Comparison of ENCODE assay signal across 9 cellular contexts in genomic region chr11:1879941-1880720, GRCh38. TPM values are rescaled to one million over a fixed set of nuclear protein-coding genes. Genes with fewer than 3 reads are reported as not detected.
DNase-seq lines count a peak whose midpoint lies in the region; ATAC-seq and TF ChIP-seq lines count a peak whose summit lies in the region.
"Had no signal": no experiment of that assay in that cellular context is flagged by ENCODE, and none has a peak within 500 bp of the region (broad histone marks: within the 10 kb centered on the region; RNA-seq: fewer than 3 reads in every experiment).

No MANE protein-coding gene starts in this region.

- H3K4me1 ChIP-seq in neural progenitor cell = peaks cover 6% of the 10 kb centered on the region

- H3K4me3 Mint-ChIP-seq in neural progenitor cell = no peak overlapping the region

- no peaks in the 10 kb centered on the region for H3K36me3 Mint-ChIP-seq in neural progenitor cell

- H3K27me3 ChIP-seq in neural progenitor cell = no peaks in the 10 kb centered on the region
- H3K27me3 ChIP-seq in brain microvascular endothelial cell (replicated peaks) = no peaks in the 10 kb centered on the region

- ATAC-seq in GM21367 (IDR thresholded peaks at IDR 0.05; ENCODE audit: unreplicated experiment) = no peak

- peak; percentile 38 for DNase-seq in Daoy (ENCODE audit: low read depth)
- DNase-seq in dermis blood vessel endothelial cell = peak; percentile 39
- no peak for DNase-seq in neural progenitor cell (ENCODE audit: low spot score)
- DNase-seq in brain microvascular endothelial cell = no peak
- no peak for DNase-seq in amygdala (lab: John Stamatoyannopoulos, UW)
- DNase-seq: NCI-H748 treated with DMSO at 0.1 percent for 48 hours had no signal

- no peaks in the 10 kb centered on the region for H4K20me1 ChIP-seq in neural progenitor cell (ENCODE audit: low read depth)

- in situ Hi-C loops in brain microvascular endothelial cell (cut with HindIII; ENCODE audit: low pct_ligation_motif_present, low sequenced_read_pairs) = no loop called here

- H3F3A ChIP-seq in neural progenitor cell (ENCODE audit: low read depth) = no peaks in the 10 kb centered on the region

- H3K9me3 ChIP-seq in neural progenitor cell (ENCODE audit: low read depth) = no peaks in the 10 kb centered on the region

- no peak overlapping the region for H3K4me3 ChIP-seq in neural progenitor cell
- H3K4me3 ChIP-seq in brain microvascular endothelial cell (ENCODE audit: low read depth, low read length) = no peak overlapping the region

- no peaks in the 10 kb centered on the region for H3K36me3 ChIP-seq in neural progenitor cell
- no peaks in the 10 kb centered on the region for H3K36me3 ChIP-seq in brain microvascular endothelial cell (replicated peaks)

- H3K4me2 ChIP-seq in neural progenitor cell = no peak overlapping the region

- H3K79me2 ChIP-seq in neural progenitor cell (ENCODE audit: low read depth) = no peaks in the 10 kb centered on the region

- peaks cover 11% of the 10 kb centered on the region for H3K4me1 Mint-ChIP-seq in neural progenitor cell

- TF ChIP-seq CTCF in neural progenitor cell (IDR thresholded peaks at IDR 0.05) = no peak
- TF ChIP-seq CTCF in brain microvascular endothelial cell (IDR thresholded peaks at IDR 0.05; ENCODE audit: low read depth, low read length, missing control alignments) = no peak

- peak overlapping the region; percentile 60 for H3K27ac Mint-ChIP-seq in neural progenitor cell

- H3K9me3 Mint-ChIP-seq in neural progenitor cell = no peaks in the 10 kb centered on the region

- no peak overlapping the region for H3K9ac ChIP-seq in neural progenitor cell

- peaks cover 4% of the 10 kb centered on the region for H3K27me3 Mint-ChIP-seq in neural progenitor cell (ENCODE audit: insufficient read depth, low read depth)

- no peak overlapping the region for H2AFZ ChIP-seq in neural progenitor cell (replicated peaks)

- no peak overlapping the region for H3K27ac ChIP-seq in neural progenitor cell
- no peak overlapping the region for H3K27ac ChIP-seq in brain microvascular endothelial cell
- H3K27ac ChIP-seq: HL-60 had no signal

RNA-seq across cellular contexts. Expression of gene PRR33, which starts 11.6 kb away (rescaled TPM):
- total RNA-seq in Daoy (2014; rRNA removed; shearing (Covaris generic)) = not detected in 2 replicates
- total RNA-seq in dermis blood vessel endothelial cell = not detected in 2 replicates
- total RNA-seq in neural progenitor cell (ENCODE audit: low replicate concordance) = not detected in 2 replicates
- total RNA-seq: fibroblast of villous mesenchyme had no signal

RNA-seq across cellular contexts. Expression of gene LSP1, which starts 27.2 kb away (rescaled TPM):
- 3.8 and 6.5 TPM in 2 replicates for total RNA-seq in Daoy (2014; rRNA removed; shearing (Covaris generic))
- total RNA-seq in dermis blood vessel endothelial cell = 0.42 TPM in 1 of 2 replicates, not detected in the other
- not detected in 2 replicates for total RNA-seq in neural progenitor cell (ENCODE audit: low replicate concordance)
- total RNA-seq: fibroblast of villous mesenchyme had no signal

RNA-seq across cellular contexts. Expression of gene TNNT3, which starts 39.4 kb away (rescaled TPM):
- total RNA-seq in Daoy (2014; rRNA removed; shearing (Covaris generic)) = not detected in 2 replicates
- total RNA-seq in dermis blood vessel endothelial cell (not detected in 2 replicates), neural progenitor cell (ENCODE audit: low replicate concordance) (0.40 and 0.92 TPM in 2 replicates)
- total RNA-seq: fibroblast of villous mesenchyme had no signal

RNA-seq across cellular contexts. Expression of gene TNNI2, which starts 41.4 kb away (rescaled TPM):
- total RNA-seq in Daoy (2014; rRNA removed; shearing (Covaris generic)) = not detected in 2 replicates
- total RNA-seq in dermis blood vessel endothelial cell (not detected in 2 replicates), neural progenitor cell (ENCODE audit: low replicate concordance) (1.2 and 2.6 TPM in 2 replicates)
- total RNA-seq: fibroblast of villous mesenchyme had no signal

RNA-seq across cellular contexts. Expression of gene SYT8, which starts 45.3 kb away (rescaled TPM):
- total RNA-seq in Daoy (2014; rRNA removed; shearing (Covaris generic)) = not detected in 2 replicates
- total RNA-seq in dermis blood vessel endothelial cell (not detected in 2 replicates), neural progenitor cell (ENCODE audit: low replicate concordance) (not detected in 2 replicates)
- total RNA-seq: fibroblast of villous mesenchyme had no signal

Comparison
In these comparisons a context has a peak if more than half of its experiments do, and no peak if none do; other contexts are left out.
1. DNase-seq: peak in Daoy (single experiment) and dermis blood vessel endothelial cell (single experiment); none in neural progenitor cell (single experiment), brain microvascular endothelial cell (single experiment) and amygdala (0 of 56).